ENCODE assay signal across 9 cellular contexts in genomic region chr10:30583778-30584415, GRCh38. TPM values are rescaled to one million over a fixed set of nuclear protein-coding genes. Genes with fewer than 3 reads are reported as not detected.
DNase-seq lines count a peak whose midpoint lies in the region; ATAC-seq and TF ChIP-seq lines count a peak whose summit lies in the region.
"Had no signal": no experiment of that assay in that cellular context is flagged by ENCODE, and none has a peak within 500 bp of the region (broad histone marks: within the 10 kb centered on the region; RNA-seq: fewer than 3 reads in every experiment).

No MANE protein-coding gene starts in this region.

- H3K9me3 Mint-ChIP-seq in naive B cell: no peaks in the 10 kb centered on the region

- H3K4me3 ChIP-seq in epithelial cell of proximal tubule (ENCODE audit: low read depth, low read length): peak overlapping the region; percentile 42

- no peaks in the 10 kb centered on the region for H3K27me3 Mint-ChIP-seq in naive B cell

- H3K27ac Mint-ChIP-seq in naive B cell: peak overlapping the region in 3 of 6 donors; percentile 56 to 78 (median 61)

- no peaks in the 10 kb centered on the region for H3K36me3 Mint-ChIP-seq in naive B cell

- H3K4me3 Mint-ChIP-seq in naive B cell: peak overlapping the region in 7 of 8 donors; percentile 43 to 78 (median 71)

- peak; percentile 5 for DNase-seq in stimulated activated CD4-positive, alpha-beta T cell treated with anti-CD3 and anti-CD28 coated beads, Interleukin-4, amount 100 ng/mL, for 24 hours
- no peak for DNase-seq in stimulated activated CD4-positive, alpha-beta T cell treated with anti-CD3 and anti-CD28 coated beads, Interleukin-2, amount 100 ng/mL, for 24 hours
- DNase-seq in RPMI7951 (ENCODE audit: low read depth): peak; percentile 83
- peak; percentile 39 for DNase-seq in epithelial cell of proximal tubule (ENCODE audit: low read depth)
- DNase-seq in naive B cell: no peak
- DNase-seq in activated CD8-positive, alpha-beta memory T cell treated with anti-CD3 and anti-CD28 coated beads, Interleukin-2, amount 50 U/mL, for 4 hours: no peak
- DNase-seq in KG1 (lab: John Stamatoyannopoulos, UW): no peak

- TF ChIP-seq CTCF in epithelial cell of proximal tubule (conservative IDR thresholded peaks at IDR 0.05; ENCODE audit: low read depth, low read length): no peak

- peaks cover 17 to 31% (median 25%) of the 10 kb centered on the region in 3 donors for H3K4me1 Mint-ChIP-seq in naive B cell

- ATAC-seq in HG02943 (IDR thresholded peaks at IDR 0.05; ENCODE audit: low read depth, unreplicated experiment): peak; percentile 54
- ATAC-seq in naive B cell (ENCODE audit: low read depth in 2 of 2): no peak

RNA-seq across cellular contexts. Expression of gene LYZL2, which starts 45.7 kb away (rescaled TPM):
- total RNA-seq in RPMI7951 (2014; rRNA removed; shearing (Covaris generic)): not detected in 2 replicates
- not detected in 2 replicates for total RNA-seq in epithelial cell of proximal tubule
- not detected for polyA plus RNA-seq in naive B cell (ENCODE audit: low read depth in 6 of 6)
- polyA plus RNA-seq: neural cell had no signal

Comparison
In these comparisons a context has a peak if more than half of its experiments do, and no peak if none do; other contexts are left out.
1. DNase-seq: peak in stimulated activated CD4-positive, alpha-beta T cell treated with anti-CD3 and anti-CD28 coated beads, Interleukin-4, amount 100 ng/mL, for 24 hours (single experiment), RPMI7951 (single experiment) and epithelial cell of proximal tubule (single experiment); none in stimulated activated CD4-positive, alpha-beta T cell treated with anti-CD3 and anti-CD28 coated beads, Interleukin-2, amount 100 ng/mL, for 24 hours (0 of 2), naive B cell (single experiment), activated CD8-positive, alpha-beta memory T cell treated with anti-CD3 and anti-CD28 coated beads, Interleukin-2, amount 50 U/mL, for 4 hours (single experiment) and KG1 (single experiment).